8 cellular contexts compared by ENCODE assay signal in genomic region chr12:120290541-120291312, GRCh38.
A peak's percentile ranks its signal among the peaks of the same experiment; 100 is the strongest.
DNase-seq lines count a peak whose midpoint lies in the region; ATAC-seq and TF ChIP-seq lines count a peak whose summit lies in the region.

No MANE protein-coding gene starts in this region.

- H4K20me1 ChIP-seq in OCI-LY3 (ENCODE audit: insufficient read depth, low read length): no peaks in the 10 kb centered on the region

- H3K4me2 ChIP-seq in OCI-LY3 (ENCODE audit: low read length): peak overlapping the region; percentile 72

- no peak overlapping the region for H2AFZ ChIP-seq in OCI-LY3 (ENCODE audit: low read depth, low read length)

- H3K9me3 ChIP-seq in HAP-1 (no peaks in the 10 kb centered on the region), OCI-LY3 (ENCODE audit: insufficient read depth, low read length) (no peaks in the 10 kb centered on the region)

- H3K4me1 ChIP-seq in HAP-1: peaks cover 26% of the 10 kb centered on the region
- peaks cover 13% of the 10 kb centered on the region for H3K4me1 ChIP-seq in OCI-LY3 (ENCODE audit: low read length)

- in situ Hi-C loops in HAP-1 (cut with MboI; ENCODE audit: low sequenced_read_pairs): no loop called here

- peak overlapping the region; percentile 87 for H3K27ac ChIP-seq in OCI-LY3 (ENCODE audit: low read length)
- H3K27ac ChIP-seq in layer of hippocampus (ENCODE audit: low read depth, low read length): peak overlapping the region; percentile 100

- TF ChIP-seq CTCF in OCI-LY3 (IDR thresholded peaks at IDR 0.05; ENCODE audit: low read depth, low read length): no peak

- DNase-seq in HAP-1 (ENCODE audit: low spot score in 2 of 2) (peak; percentile 59 to 82), SKM-1 treated with dmso at 0.1 percent for 144 hours (lab: John Stamatoyannopoulos, UW; ENCODE audit: unreplicated experiment) (no peak), pons (ENCODE audit: low spot score) (no peak)
- peak; percentile 6 for DNase-seq in activated naive CD8-positive, alpha-beta T cell treated with anti-CD3 and anti-CD28 coated beads, Interleukin-2, amount 50 U/mL, for 16 hours (ENCODE audit: low read depth, low spot score)
- peak; percentile 7 for DNase-seq in stimulated activated CD8-positive, alpha-beta memory T cell treated with anti-CD3 and anti-CD28 coated beads, Interleukin-12 subunit alpha, Interleukin-12 subunit beta, amount 100 ng/mL, for 1 hour (ENCODE audit: low read depth)

- peak overlapping the region; percentile 25 for H3K4me3 ChIP-seq in HAP-1
- H3K4me3 ChIP-seq in OCI-LY3 (ENCODE audit: low read length): peak overlapping the region; percentile 75

- no peak for ATAC-seq in GM19351 (IDR thresholded peaks at IDR 0.05; ENCODE audit: unreplicated experiment)

- no peaks in the 10 kb centered on the region for H3K27me3 ChIP-seq in HAP-1 (ENCODE audit: low read depth)
- no peaks in the 10 kb centered on the region for H3K27me3 ChIP-seq in OCI-LY3 (ENCODE audit: low read depth, low read length)
- no peaks in the 10 kb centered on the region for H3K27me3 ChIP-seq in layer of hippocampus (ENCODE audit: control insufficient read depth, insufficient read depth, low read length)

- peak overlapping the region; percentile 37 for H3K9ac ChIP-seq in OCI-LY3 (ENCODE audit: low read length)

- H3K36me3 ChIP-seq in HAP-1 (replicated peaks) (no peaks in the 10 kb centered on the region), OCI-LY3 (replicated peaks; ENCODE audit: low read depth, low read length) (no peaks in the 10 kb centered on the region)

- no peaks in the 10 kb centered on the region for H3K79me2 ChIP-seq in OCI-LY3 (ENCODE audit: low read length)

Comparison
In these comparisons a context has a peak if more than half of its experiments do, and no peak if none do; other contexts are left out.
1. DNase-seq: peak in HAP-1 (2 of 2), activated naive CD8-positive, alpha-beta T cell treated with anti-CD3 and anti-CD28 coated beads, Interleukin-2, amount 50 U/mL, for 16 hours (single experiment) and stimulated activated CD8-positive, alpha-beta memory T cell treated with anti-CD3 and anti-CD28 coated beads, Interleukin-12 subunit alpha, Interleukin-12 subunit beta, amount 100 ng/mL, for 1 hour (single experiment); none in SKM-1 treated with dmso at 0.1 percent for 144 hours (single experiment) and pons (single experiment).